1 cellular context compared by ENCODE assay signal in the genomic region with DNA sequence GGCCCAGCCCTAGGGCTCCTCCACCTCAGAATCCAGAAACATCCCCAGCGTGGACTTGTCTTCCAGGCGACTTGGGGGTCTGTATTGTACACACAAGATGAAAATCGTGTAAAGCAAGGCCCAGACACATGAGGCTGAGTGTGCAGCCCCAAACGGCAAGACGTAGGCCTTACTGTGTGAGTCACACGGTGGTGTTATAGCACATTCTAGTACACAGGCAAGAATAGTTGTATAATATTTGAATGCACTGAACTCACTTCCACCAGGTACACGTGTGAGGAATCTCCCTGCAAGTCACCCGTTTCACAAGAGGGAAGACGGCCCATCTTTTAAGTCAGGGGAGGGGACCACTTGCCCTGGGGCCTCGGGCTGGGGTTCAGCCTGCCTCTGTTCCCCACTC.
TF ChIP-seq lines count a peak whose summit lies in the region.

No MANE protein-coding gene starts in this region.

TF ChIP-seq in GM23338, 12 proteins besides CTCF, POLR2A, EP300 and RAD21 (continued from another document):
- no peak for TF ChIP-seq REST (IDR thresholded peaks at IDR 0.05; ENCODE audit: unreplicated experiment)
- no peak for TF ChIP-seq CREB1 (CRISPR knock-in tag; IDR thresholded peaks at IDR 0.05; ENCODE audit: low read depth)
- no peak for TF ChIP-seq ZNF331 (CRISPR knock-in tag; IDR thresholded peaks at IDR 0.05; ENCODE audit: low read depth)
- TF ChIP-seq EZH2 (IDR thresholded peaks at IDR 0.05; ENCODE audit: low read depth, unreplicated experiment), result no peak
- TF ChIP-seq ZNF462 (CRISPR knock-in tag; IDR thresholded peaks at IDR 0.05), result no peak
- TF ChIP-seq ZNF114 (CRISPR knock-in tag; IDR thresholded peaks at IDR 0.05), result no peak
- no peak for TF ChIP-seq JUNB (IDR thresholded peaks at IDR 0.05; ENCODE audit: unreplicated experiment)
- no peak for TF ChIP-seq EZH2phosphoT487 (IDR thresholded peaks at IDR 0.05; ENCODE audit: unreplicated experiment)
